Comparison of ENCODE assay signal across 9 cellular contexts in the genomic region with DNA sequence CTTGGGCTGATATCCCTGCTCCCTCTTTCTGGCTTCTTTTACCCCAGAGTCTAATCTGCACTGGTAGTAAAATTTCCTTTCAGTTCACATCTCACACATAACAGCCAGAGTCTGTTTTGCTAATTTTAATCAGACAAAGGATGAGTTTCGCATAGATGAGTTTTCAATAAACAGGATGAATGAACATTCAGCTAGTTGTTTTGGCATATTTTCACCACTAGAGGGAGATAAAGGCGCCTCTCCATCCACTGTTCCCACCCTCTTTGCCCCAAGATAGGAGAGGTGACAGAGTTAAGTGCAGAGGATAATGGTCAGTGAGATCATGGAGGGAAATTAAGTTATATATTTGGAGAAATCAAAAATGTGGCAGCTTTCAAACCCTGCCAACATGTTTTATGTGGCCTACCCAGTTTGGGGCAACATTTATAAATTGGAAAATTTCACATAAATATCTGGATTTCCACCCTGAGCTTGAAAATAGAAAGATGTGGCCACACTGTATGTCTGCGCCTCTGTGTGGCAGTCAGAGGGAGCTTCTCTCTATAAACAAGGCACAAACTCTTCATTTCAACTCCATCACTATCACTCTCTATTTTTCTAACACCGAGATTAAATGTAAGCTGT. TPM values are rescaled to one million over a fixed set of nuclear protein-coding genes. Genes with fewer than 3 reads are reported as not detected.
DNase-seq lines count a peak whose midpoint lies in the region; TF ChIP-seq lines count a peak whose summit lies in the region.
"Had no signal": no experiment of that assay in that cellular context is flagged by ENCODE, and none has a peak within 500 bp of the region (broad histone marks: within the 10 kb centered on the region; RNA-seq: fewer than 3 reads in every experiment).

No MANE protein-coding gene starts in this region.

- peak; percentile 73 for DNase-seq in ELF-1 (ENCODE audit: low read depth, low spot score)
- DNase-seq in GM20000 (ENCODE audit: low spot score) = peak; percentile 51
- DNase-seq in HPDE6-E6E7 (ENCODE audit: extremely low spot score) = peak; percentile 47
- peak; percentile 60 for DNase-seq in endodermal cell
- DNase-seq in midbrain (lab: John Stamatoyannopoulos, UW) = peak; percentile 65
- no peak for DNase-seq in central memory CD4-positive, alpha-beta T cell
- DNase-seq in stimulated activated CD4-positive, alpha-beta T cell treated with anti-CD3 and anti-CD28 coated beads, Interleukin-4, amount 100 ng/mL, for 4 hours = no peak

- peaks cover 5% of the 10 kb centered on the region for H3K36me3 Mint-ChIP-seq in endodermal cell (ENCODE audit: low read depth)

- no peak overlapping the region for H3K4me3 ChIP-seq in OCI-LY3 (ENCODE audit: low read length)
- H3K4me3 ChIP-seq in endodermal cell (ENCODE audit: low read length) = peak overlapping the region; percentile 48

- no peak overlapping the region for H2AFZ ChIP-seq in OCI-LY3 (ENCODE audit: low read depth, low read length)

- 51 to 100% methylated on average over 1 to 4 of the region's 4 CpGs for WGBS in endodermal cell (ENCODE audit: insufficient coverage in 1 of 2, insufficient read length in 1 of 2), 2 experiments

- no peaks in the 10 kb centered on the region for H4K20me1 ChIP-seq in OCI-LY3 (ENCODE audit: insufficient read depth, low read length)

- H3K9me3 Mint-ChIP-seq in endodermal cell = peaks cover 4% of the 10 kb centered on the region
- H3K9me3 Mint-ChIP-seq: activated T-cell treated with anti-CD3 and anti-CD28 coated beads, Interleukin-2, amount 50 U/mL, for 72 hours had no signal

- no peaks in the 10 kb centered on the region for H3K9me3 ChIP-seq in OCI-LY3 (ENCODE audit: insufficient read depth, low read length)
- H3K9me3 ChIP-seq in endodermal cell (ENCODE audit: control insufficient read depth, low read length) = no peaks in the 10 kb centered on the region

- H3K79me2 ChIP-seq in OCI-LY3 (ENCODE audit: low read length) = no peaks in the 10 kb centered on the region

- no peaks in the 10 kb centered on the region for H3K27me3 Mint-ChIP-seq in endodermal cell (ENCODE audit: insufficient read depth)

- H3K4me3 Mint-ChIP-seq in endodermal cell = no peak overlapping the region
- H3K4me3 Mint-ChIP-seq: activated T-cell treated with anti-CD3 and anti-CD28 coated beads, Interleukin-2, amount 50 U/mL, for 72 hours had no signal

- H3K36me3 ChIP-seq in OCI-LY3 (replicated peaks; ENCODE audit: low read depth, low read length) (no peaks in the 10 kb centered on the region), endodermal cell (ENCODE audit: control insufficient read depth, insufficient read depth, low read length) (no peaks in the 10 kb centered on the region)

- peaks cover 45% of the 10 kb centered on the region for H3K4me1 Mint-ChIP-seq in endodermal cell

- no peaks in the 10 kb centered on the region for H3K4me1 ChIP-seq in OCI-LY3 (ENCODE audit: low read length)
- H3K4me1 ChIP-seq in endodermal cell (ENCODE audit: control insufficient read depth, insufficient read depth, low read length) = peaks cover 32% of the 10 kb centered on the region

- H3K4me2 ChIP-seq in OCI-LY3 (ENCODE audit: low read length) = no peak overlapping the region

- peak; percentile 46 for TF ChIP-seq CTCF in GM20000 (IDR thresholded peaks at IDR 0.05; ENCODE audit: extremely low read depth, missing control alignments)
- TF ChIP-seq CTCF in OCI-LY3 (IDR thresholded peaks at IDR 0.05; ENCODE audit: low read depth, low read length) = peak; percentile 86
- peak; percentile 93 for TF ChIP-seq CTCF in endodermal cell (conservative IDR thresholded peaks at IDR 0.05)

- no peak overlapping the region for H3K27ac ChIP-seq in OCI-LY3 (ENCODE audit: low read length)
- peak overlapping the region; percentile 55 for H3K27ac ChIP-seq in endodermal cell (ENCODE audit: low read depth, low read length)

- H3K27me3 ChIP-seq in OCI-LY3 (ENCODE audit: low read depth, low read length) (no peaks in the 10 kb centered on the region), endodermal cell (ENCODE audit: control insufficient read depth, insufficient read depth, low read length, poor library complexity, severe bottlenecking) (no peaks in the 10 kb centered on the region)

- H3K27ac Mint-ChIP-seq in endodermal cell = peak overlapping the region; percentile 98
- H3K27ac Mint-ChIP-seq: activated T-cell treated with anti-CD3 and anti-CD28 coated beads, Interleukin-2, amount 50 U/mL, for 72 hours had no signal

- H3K9ac ChIP-seq in OCI-LY3 (ENCODE audit: low read length) (no peak overlapping the region), endodermal cell (ENCODE audit: extremely low read depth, low read length, poor library complexity, severe bottlenecking) (peak overlapping the region; percentile 86)

RNA-seq across cellular contexts. Expression of gene DTNA, which starts 48.5 kb away (rescaled TPM):
- 10 to 100 TPM; 45.6 to 51.6 TPM for total RNA-seq in endodermal cell
- polyA plus RNA-seq in endodermal cell (2013, experiment 1 of 2) = 18.1 TPM
- polyA plus RNA-seq in endodermal cell (2013, experiment 2 of 2) = 18.8 TPM

Comparison
In these comparisons a context has a peak if more than half of its experiments do, and no peak if none do; other contexts are left out.
1. DNase-seq: peak in ELF-1 (single experiment), GM20000 (single experiment), HPDE6-E6E7 (single experiment), endodermal cell (single experiment) and midbrain (single experiment); none in central memory CD4-positive, alpha-beta T cell (single experiment) and stimulated activated CD4-positive, alpha-beta T cell treated with anti-CD3 and anti-CD28 coated beads, Interleukin-4, amount 100 ng/mL, for 4 hours (0 of 2).
2. Peak in every context shown above with its lines, with median percentiles within 50 percentile points of each other: CTCF ChIP-seq.